In the genomic region with DNA sequence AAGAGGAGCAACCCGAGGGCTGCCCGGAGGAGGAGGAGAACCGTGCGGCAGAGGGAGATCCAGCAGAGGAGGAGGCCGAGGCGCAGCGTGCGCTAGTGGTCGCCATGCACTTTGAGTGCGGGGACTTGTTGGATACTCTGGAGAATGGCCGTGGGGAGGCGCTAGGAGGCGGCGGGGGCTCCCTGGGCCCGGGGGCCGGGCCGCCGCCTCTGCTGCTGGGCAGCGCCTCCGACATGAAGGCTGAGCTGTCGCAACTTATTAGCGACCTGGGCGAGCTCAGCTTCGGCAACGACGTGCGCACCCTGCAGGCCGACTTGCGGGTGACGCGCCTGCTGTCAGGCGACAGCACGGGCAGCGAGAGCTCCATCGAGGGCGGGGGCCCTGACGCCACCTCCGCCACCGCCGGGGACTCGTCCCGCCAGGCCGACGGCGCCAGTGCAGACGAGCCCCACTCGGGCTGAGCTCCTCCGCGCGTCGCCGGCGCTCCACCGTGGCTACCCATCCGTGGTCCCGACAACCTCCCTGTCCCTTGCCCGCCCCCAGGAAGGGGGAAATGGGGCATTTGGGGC, we compare ENCODE assay signal across 8 cellular contexts. TPM values are rescaled to one million over a fixed set of nuclear protein-coding genes. Genes with fewer than 3 reads are reported as not detected.
DNase-seq lines count a peak whose midpoint lies in the region; ATAC-seq and TF ChIP-seq lines count a peak whose summit lies in the region.

No MANE protein-coding gene starts in this region.

- DNase-seq in A673 (ENCODE audit: low spot score) (peak; percentile 87), KBM-7 (peak; percentile 75), activated B cell treated with CpG ODN at 0.5 μM for 24 hours (peak; percentile 78), cerebellar cortex (ENCODE audit: low spot score) (peak; percentile 29), left kidney (ENCODE audit: low read depth, low spot score) (peak; percentile 82), medulla oblongata (ENCODE audit: extremely low spot score) (no peak)
- DNase-seq in stimulated activated CD4-positive, alpha-beta T cell treated with anti-CD3 and anti-CD28 coated beads, Interleukin-4, amount 100 ng/mL, for 24 hours, result peak; percentile 70

- no TSS peak for BruUV-seq in A673 (replicated peaks; lab: Mats Ljungman, UMichigan)

- peaks cover 20% of the 10 kb centered on the region for H3K36me3 Mint-ChIP-seq in activated B cell treated with CpG ODN at 0.5 μM for 24 hours (ENCODE audit: low read depth)

- in situ Hi-C loops in KBM-7 (cut with MboI; ENCODE audit: low pct_unique_long_range_greater_than_20kb, low sequenced_read_pairs), result loop anchor here (10.0 to 25.0 kb wide), 3 partner anchors 425 to 850 kb away; a partner anchor contains a TSS

- TF ChIP-seq CTCF in A673 (conservative IDR thresholded peaks at IDR 0.05; ENCODE audit: low read depth, low read length) (peak; percentile 67; the same call in 1 of the 2 replicates), activated B cell treated with CpG ODN at 0.5 μM for 24 hours (IDR thresholded peaks at IDR 0.05) (no peak)

- intact Hi-C loops in A673 (cut with micrococcal nuclease; ENCODE audit: unreplicated experiment) (loop anchor here (1.0 to 10.0 kb wide), 4 partner anchors 185 to 757 kb away; a partner anchor contains a TSS), activated B cell treated with CpG ODN at 0.5 μM for 24 hours (cut with micrococcal nuclease) (loop anchor here (1.0 to 10.0 kb wide), 8 partner anchors 15 to 1947 kb away; a partner anchor contains a TSS)

- POLR2A ChIA-PET in A673 (lab: Charles Lee; ENCODE audit: low non-redundant PET) (interaction anchor here (0.6 to 0.9 kb wide), 3 partner anchors 60 to 184 kb away, joined by 3 to 5 read pairs (median 3); no protein-coding TSS in a partner anchor), activated B cell treated with CpG ODN at 0.5 μM for 24 hours (lab: Charles Lee) (interaction anchor here (0.6 to 7.9 kb wide), 49 partner anchors 9 to 1424 kb away, joined by 3 to 127 read pairs (median 5); a partner anchor contains a TSS)

- H3K4me1 Mint-ChIP-seq in activated B cell treated with CpG ODN at 0.5 μM for 24 hours, result peaks cover 79% of the 10 kb centered on the region

- H3K9me3 Mint-ChIP-seq in activated B cell treated with CpG ODN at 0.5 μM for 24 hours, result no peaks in the 10 kb centered on the region

- H3K27me3 ChIP-seq in A673 (replicated peaks; ENCODE audit: insufficient read depth, low read depth, low read length, poor library complexity), result no peaks in the 10 kb centered on the region

- H3K27ac ChIP-seq in A673 (ENCODE audit: low read depth, low read length, poor library complexity, severe bottlenecking), result peak overlapping the region; percentile 62

- peak overlapping the region; percentile 76 for H3K4me3 ChIP-seq in A673 (ENCODE audit: low read depth, low read length, poor library complexity, severe bottlenecking)

- H3K4me1 ChIP-seq in A673 (ENCODE audit: insufficient read depth, low read length, poor library complexity, severe bottlenecking), result peaks cover 47% of the 10 kb centered on the region

- peak overlapping the region; percentile 91 for H3K4me3 Mint-ChIP-seq in activated B cell treated with CpG ODN at 0.5 μM for 24 hours

- no peaks in the 10 kb centered on the region for H3K27me3 Mint-ChIP-seq in activated B cell treated with CpG ODN at 0.5 μM for 24 hours

- H3K27ac Mint-ChIP-seq in activated B cell treated with CpG ODN at 0.5 μM for 24 hours, result peak overlapping the region; percentile 93

- H3K9me3 ChIP-seq in A673 (ENCODE audit: low read depth, low read length, poor library complexity, severe bottlenecking), result no peaks in the 10 kb centered on the region

- H3K36me3 ChIP-seq in A673 (ENCODE audit: insufficient read depth, low read length, poor library complexity, severe bottlenecking), result peaks cover 8% of the 10 kb centered on the region

- CTCF ChIA-PET in A673 (lab: Charles Lee) (interaction anchor here (0.6 to 1.9 kb wide), 12 partner anchors 12 to 583 kb away, joined by 3 to 5 read pairs (median 3); no protein-coding TSS in a partner anchor), activated B cell treated with CpG ODN at 0.5 μM for 24 hours (lab: Charles Lee) (interaction anchor here (0.7 to 8.0 kb wide), 21 partner anchors 9 to 854 kb away, joined by 3 to 176 read pairs (median 5); a partner anchor contains a TSS)

- ATAC-seq in GM18868 (IDR thresholded peaks at IDR 0.05; ENCODE audit: unreplicated experiment) (peak; percentile 20), activated B cell treated with CpG ODN at 0.5 μM for 24 hours (ENCODE audit: low read depth) (peak; percentile 55)

RNA-seq across cellular contexts. Expression of a gene that starts 2.0 kb away (rescaled TPM):
- 29.7 and 38.7 TPM in 2 replicates for total RNA-seq in A673 (2021)
- total RNA-seq in activated B cell treated with CpG ODN at 0.5 μM for 24 hours, result 25.4 and 27.2 TPM in 2 replicates

RNA-seq across cellular contexts. Expression of a gene that starts 15.7 kb away (rescaled TPM):
- total RNA-seq in A673 (2021) (64.0 and 81.3 TPM in 2 replicates), activated B cell treated with CpG ODN at 0.5 μM for 24 hours (55.1 and 55.4 TPM in 2 replicates)

RNA-seq across cellular contexts. Expression of a gene that starts 54.5 kb away (rescaled TPM):
- total RNA-seq in A673 (2021) (20.9 and 23.1 TPM in 2 replicates), activated B cell treated with CpG ODN at 0.5 μM for 24 hours (3.3 and 3.5 TPM in 2 replicates)
